ENCODE assay signal across 22 cellular contexts in genomic region chr1:5882367-5883128, GRCh38.
"Had no signal": no experiment of that assay in that cellular context is flagged by ENCODE, and none has a peak within 500 bp of the region (broad histone marks: within the 10 kb centered on the region; RNA-seq: fewer than 3 reads in every experiment).

No MANE protein-coding gene starts in this region.

- H3K4me1 ChIP-seq: foreskin keratinocyte, parathyroid adenoma, psoas muscle, right lobe of liver, suprapubic skin had no signal

- DNase-seq: effector memory CD8-positive, alpha-beta T cell; foreskin keratinocyte; head of caudate nucleus; kidney glomerular epithelial cell; mammary epithelial cell; naive thymus-derived CD4-positive, alpha-beta T cell; occipital lobe; retina; stimulated activated CD4-positive, alpha-beta T cell treated with anti-CD3 and anti-CD28 coated beads, Interleukin-4, amount 100 ng/mL, for 1 hour; stimulated activated CD8-positive, alpha-beta memory T cell treated with anti-CD3 and anti-CD28 coated beads, Interleukin-4, amount 100 ng/mL, for 48 hours; stimulated activated naive CD8-positive, alpha-beta T cell treated with anti-CD3 and anti-CD28 coated beads, Interleukin-15, Interleukin-2, amounts not matched to agents 100 U/mL and 50 U/mL, for 24 hours; thyroid gland had no signal

- H3K27ac ChIP-seq: foreskin keratinocyte, hepatocyte, parathyroid adenoma, psoas muscle, right lobe of liver, suprapubic skin, thyroid gland had no signal

- H3K79me2 ChIP-seq: hepatocyte, parathyroid adenoma had no signal

- H2AFZ ChIP-seq: hepatocyte, parathyroid adenoma had no signal

- FAIRE-seq: colon, urothelium cell line had no signal

- H3K27ac Mint-ChIP-seq: dendritic cell treated with granulocyte-macrophage colony-stimulating factor and Interleukin-4, amounts not matched to agents 40 ng/mL and 50 ng/mL, for 4 days; effector memory CD8-positive, alpha-beta T cell; naive thymus-derived CD4-positive, alpha-beta T cell; stimulated activated effector memory CD8-positive, alpha-beta T cell treated with anti-CD3 and anti-CD28 coated beads, Interleukin-12 subunit alpha, Interleukin-12 subunit beta, amount 100 ng/mL, for 72 hours; type B pancreatic cell had no signal

- H3K36me3 ChIP-seq: right lobe of liver had no signal

- ATAC-seq: effector memory CD8-positive, alpha-beta T cell; foreskin keratinocyte; naive thymus-derived CD4-positive, alpha-beta T cell; psoas muscle; right lobe of liver; stimulated activated effector memory CD8-positive, alpha-beta T cell treated with anti-CD3 and anti-CD28 coated beads, Interleukin-12 subunit alpha, Interleukin-12 subunit beta, amount 100 ng/mL, for 72 hours; stimulated activated naive CD8-positive, alpha-beta T cell treated with anti-CD3 and anti-CD28 coated beads, Interleukin-15, Interleukin-2, amounts not matched to agents 100 U/mL and 50 U/mL, for 24 hours had no signal

- H3K4me3 Mint-ChIP-seq: dendritic cell treated with granulocyte-macrophage colony-stimulating factor and Interleukin-4, amounts not matched to agents 40 ng/mL and 50 ng/mL, for 4 days; effector memory CD8-positive, alpha-beta T cell; naive thymus-derived CD4-positive, alpha-beta T cell; stimulated activated effector memory CD8-positive, alpha-beta T cell treated with anti-CD3 and anti-CD28 coated beads, Interleukin-12 subunit alpha, Interleukin-12 subunit beta, amount 100 ng/mL, for 72 hours; type B pancreatic cell had no signal

- H3K27me3 Mint-ChIP-seq: dendritic cell treated with granulocyte-macrophage colony-stimulating factor and Interleukin-4, amounts not matched to agents 40 ng/mL and 50 ng/mL, for 4 days; effector memory CD8-positive, alpha-beta T cell; naive thymus-derived CD4-positive, alpha-beta T cell; type B pancreatic cell had no signal

- H3K9me3 ChIP-seq: psoas muscle, right lobe of liver, suprapubic skin, thyroid gland had no signal

- H3K9ac ChIP-seq: parathyroid adenoma had no signal

- H3K4me3 ChIP-seq: hepatocyte, psoas muscle, right lobe of liver, suprapubic skin, thyroid gland had no signal

- H3K27me3 ChIP-seq: foreskin keratinocyte, hepatocyte, right lobe of liver, suprapubic skin, thyroid gland had no signal

- H3K4me2 ChIP-seq: hepatocyte had no signal
